Comparison of ENCODE assay signal across 8 cellular contexts in the genomic region with DNA sequence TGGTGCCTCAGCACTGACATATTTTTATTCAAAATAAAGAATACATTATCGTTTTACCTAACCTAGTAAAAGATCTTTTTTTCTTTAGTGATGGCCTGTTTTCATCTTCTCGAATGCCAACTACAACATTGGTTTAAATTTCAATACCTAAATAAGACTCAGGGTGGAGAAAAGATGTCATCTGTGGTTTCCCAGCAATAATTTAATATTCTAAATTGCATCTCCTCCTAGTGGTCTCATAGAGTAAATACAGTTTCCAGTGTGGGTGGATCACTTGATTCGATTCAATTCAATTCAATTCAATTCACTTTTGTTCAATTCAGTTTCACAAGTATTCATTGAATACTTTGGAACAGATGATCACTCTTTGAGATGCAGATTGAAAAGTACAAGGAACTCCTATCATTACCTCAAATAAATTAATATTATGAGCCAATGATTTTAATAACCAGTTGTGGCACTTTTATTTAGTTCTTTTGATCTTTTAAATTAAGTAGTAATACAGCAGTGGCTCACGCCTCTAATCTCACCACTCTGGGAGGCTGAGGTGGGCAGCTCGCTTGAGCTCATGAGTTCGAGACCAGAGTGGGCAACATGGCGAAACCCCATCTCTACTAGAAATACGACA.
DNase-seq lines count a peak whose midpoint lies in the region; ATAC-seq and TF ChIP-seq lines count a peak whose summit lies in the region.

No MANE protein-coding gene starts in this region.

- H3K27ac ChIP-seq in 22Rv1 (no peak overlapping the region), RWPE1 (no peak overlapping the region)

- peak; percentile 79 for TF ChIP-seq CTCF in 22Rv1 (IDR thresholded peaks at IDR 0.05)
- TF ChIP-seq CTCF in GM13976 (IDR thresholded peaks at IDR 0.05; ENCODE audit: borderline replicate concordance, control extremely low read depth, extremely low read depth, insufficient read depth, missing control alignments): peak; percentile 2
- peak; percentile 56 for TF ChIP-seq CTCF in RWPE1 (conservative IDR thresholded peaks at IDR 0.05; ENCODE audit: low read depth)

- DNase-seq in GM13976 (ENCODE audit: low spot score) (no peak), RWPE1 (ENCODE audit: low spot score) (peak; percentile 24), foreskin melanocyte (peak; percentile 18), NCI-H2029 (lab: John Stamatoyannopoulos, UW) (no peak)
- DNase-seq in stimulated activated naive CD4-positive, alpha-beta T cell treated with Interleukin-2 at 50 U/mL for 16 hours (lab: John Stamatoyannopoulos, UW): no peak

- POLR2A ChIA-PET in RWPE1 (lab: Yijun Ruan, JAX; ENCODE audit: low non-redundant PET): no interaction called here

- CTCF ChIA-PET in RWPE1 (lab: Yijun Ruan, JAX): no interaction called here

- in situ Hi-C loops in GM13976 (cut with MboI; ENCODE audit: low sequenced_read_pairs, unreplicated experiment): no loop called here

- ATAC-seq in GM21367 (IDR thresholded peaks at IDR 0.05; ENCODE audit: unreplicated experiment) (no peak), HG02678 (IDR thresholded peaks at IDR 0.05; ENCODE audit: unreplicated experiment) (no peak)

Comparison
In these comparisons a context has a peak if more than half of its experiments do, and no peak if none do; other contexts are left out.
1. CTCF ChIP-seq: peak in every context shown above with its lines; median percentile 79 in 22Rv1; 56 in RWPE1; 2 in GM13976.
2. DNase-seq: peak in RWPE1 (single experiment) and foreskin melanocyte (single experiment); none in GM13976 (single experiment), NCI-H2029 (single experiment) and stimulated activated naive CD4-positive, alpha-beta T cell treated with Interleukin-2 at 50 U/mL for 16 hours (single experiment).